In genomic region chr4:164215113-164215741, GRCh38 we compare ENCODE assay signal across 1 cellular context.
TF ChIP-seq lines count a peak whose summit lies in the region.

No MANE protein-coding gene starts in this region.

TF ChIP-seq in GM23338, 12 proteins besides CTCF, POLR2A, EP300 and RAD21 (continued from another document):
- TF ChIP-seq ZNF462 (CRISPR knock-in tag; IDR thresholded peaks at IDR 0.05) (no peak), STAT1 (IDR thresholded peaks at IDR 0.05; ENCODE audit: unreplicated experiment) (no peak), JUNB (IDR thresholded peaks at IDR 0.05; ENCODE audit: unreplicated experiment) (no peak), NANOG (IDR thresholded peaks at IDR 0.05; ENCODE audit: borderline replicate concordance) (no peak), ZNF114 (CRISPR knock-in tag; IDR thresholded peaks at IDR 0.05) (no peak), EZH2 (IDR thresholded peaks at IDR 0.05; ENCODE audit: low read depth, unreplicated experiment) (no peak), ZNF331 (CRISPR knock-in tag; IDR thresholded peaks at IDR 0.05; ENCODE audit: low read depth) (no peak), CREB1 (CRISPR knock-in tag; IDR thresholded peaks at IDR 0.05; ENCODE audit: low read depth) (no peak)
TF ChIP-seq in GM23338: peak in this region for 0.
